ENCODE assay signal across 1 cellular context in genomic region chr10:30034433-30035137, GRCh38.
TF ChIP-seq lines count a peak whose summit lies in the region.

No MANE protein-coding gene starts in this region.

TF ChIP-seq in H1, 55 proteins besides CTCF, POLR2A, EP300 and RAD21 (continued from another document):
- no peak for TF ChIP-seq CHD7 (IDR thresholded peaks at IDR 0.05; ENCODE audit: insufficient replicate concordance, low read length)
TF ChIP-seq in H1: peak in this region for 1.
